Comparison of ENCODE assay signal across 17 cellular contexts in genomic region chr17:281365-281999, GRCh38.
DNase-seq lines count a peak whose midpoint lies in the region; TF ChIP-seq lines count a peak whose summit lies in the region.
"Had no signal": no experiment of that assay in that cellular context is flagged by ENCODE, and none has a peak within 500 bp of the region (broad histone marks: within the 10 kb centered on the region; RNA-seq: fewer than 3 reads in every experiment).

No MANE protein-coding gene starts in this region.

- H3K27me3 ChIP-seq in Peyer's patch = no peaks in the 10 kb centered on the region

- CTCF ChIA-PET in activated CD4-positive, alpha-beta T cell treated with anti-CD3 and anti-CD28 coated beads, Interleukin-2, amount 10 ng/mL, durations not matched to agents 7 days and 5 days (lab: Charles Lee) = interaction anchor here (0.7 kb wide), 1 partner anchor 102 kb away, joined by 3 read pairs; no protein-coding TSS in a partner anchor

- no peaks in the 10 kb centered on the region for H3K36me3 Mint-ChIP-seq in activated CD4-positive, alpha-beta T cell treated with anti-CD3 and anti-CD28 coated beads, Interleukin-2, amount 10 ng/mL, durations not matched to agents 7 days and 5 days (ENCODE audit: low read depth)
- peaks cover 45% of the 10 kb centered on the region for H3K36me3 Mint-ChIP-seq in nephron progenitor cell (ENCODE audit: low read depth)
- H3K36me3 Mint-ChIP-seq in type B pancreatic cell = peaks cover 10% of the 10 kb centered on the region
- H3K36me3 Mint-ChIP-seq: CD8-positive, alpha-beta memory T cell had no signal

- no peaks in the 10 kb centered on the region for H3K9me3 ChIP-seq in Peyer's patch

- H3K36me3 ChIP-seq in Peyer's patch = peaks cover 0 to 6% (median 0%) of the 10 kb centered on the region in 3 donors

- no peaks in the 10 kb centered on the region for H3K27me3 Mint-ChIP-seq in activated CD4-positive, alpha-beta T cell treated with anti-CD3 and anti-CD28 coated beads, Interleukin-2, amount 10 ng/mL, durations not matched to agents 7 days and 5 days
- H3K27me3 Mint-ChIP-seq in nephron progenitor cell (ENCODE audit: low read depth, poor library complexity) = peaks cover 14% of the 10 kb centered on the region
- H3K27me3 Mint-ChIP-seq in type B pancreatic cell = no peaks in the 10 kb centered on the region

- H3K9me3 Mint-ChIP-seq in activated CD4-positive, alpha-beta T cell treated with anti-CD3 and anti-CD28 coated beads, Interleukin-2, amount 10 ng/mL, durations not matched to agents 7 days and 5 days = no peaks in the 10 kb centered on the region
- H3K9me3 Mint-ChIP-seq in nephron progenitor cell = peaks cover 36% of the 10 kb centered on the region
- no peaks in the 10 kb centered on the region for H3K9me3 Mint-ChIP-seq in type B pancreatic cell
- H3K9me3 Mint-ChIP-seq: CD8-positive, alpha-beta memory T cell had no signal

- POLR2A ChIA-PET in activated CD4-positive, alpha-beta T cell treated with anti-CD3 and anti-CD28 coated beads, Interleukin-2, amount 10 ng/mL, durations not matched to agents 7 days and 5 days (lab: Charles Lee) = no interaction called here

- TF ChIP-seq CTCF in Peyer's patch (IDR thresholded peaks at IDR 0.05) (no peak), nephron progenitor cell (IDR thresholded peaks at IDR 0.05) (no peak), type B pancreatic cell (conservative IDR thresholded peaks at IDR 0.05) (no peak)

- H3K4me3 Mint-ChIP-seq in activated CD4-positive, alpha-beta T cell treated with anti-CD3 and anti-CD28 coated beads, Interleukin-2, amount 10 ng/mL, durations not matched to agents 7 days and 5 days = no peak overlapping the region
- no peak overlapping the region for H3K4me3 Mint-ChIP-seq in nephron progenitor cell
- no peak overlapping the region for H3K4me3 Mint-ChIP-seq in type B pancreatic cell
- H3K4me3 Mint-ChIP-seq: CD8-positive, alpha-beta memory T cell had no signal

- no peaks in the 10 kb centered on the region for H3K4me1 Mint-ChIP-seq in activated CD4-positive, alpha-beta T cell treated with anti-CD3 and anti-CD28 coated beads, Interleukin-2, amount 10 ng/mL, durations not matched to agents 7 days and 5 days
- H3K4me1 Mint-ChIP-seq in nephron progenitor cell (peaks cover 26% of the 10 kb centered on the region), type B pancreatic cell (ENCODE audit: unreplicated experiment) (peaks cover 22% of the 10 kb centered on the region)
- H3K4me1 Mint-ChIP-seq: CD8-positive, alpha-beta memory T cell had no signal

- H3K27ac ChIP-seq in Peyer's patch = no peak overlapping the region
- H3K27ac ChIP-seq: GM23248 had no signal

- DNase-seq in activated CD4-positive, alpha-beta T cell treated with anti-CD3 and anti-CD28 coated beads, Interleukin-2, amount 10 ng/mL, durations not matched to agents 7 days and 5 days = peak; percentile 1
- no peak for DNase-seq in activated CD4-positive, alpha-beta T cell treated with anti-CD3 and anti-CD28 coated beads, Interleukin-2, amount 50 U/mL, for 4 hours
- DNase-seq in Peyer's patch = peak in 2 of 3 donors; percentile 27 to 32
- DNase-seq in nephron progenitor cell = no peak
- DNase-seq in type B pancreatic cell (ENCODE audit: extremely low spot score, unreplicated experiment) = peak; percentile 52
- DNase-seq in NCI-H2196 treated with DMSO at 0.1 percent for 48 hours (lab: John Stamatoyannopoulos, UW; ENCODE audit: unreplicated experiment) = no peak
- DNase-seq in activated CD8-positive, alpha-beta memory T cell treated with anti-CD3 and anti-CD28 coated beads, Interleukin-2, amount 50 U/mL, for 4 hours = no peak
- no peak for DNase-seq in midbrain (lab: John Stamatoyannopoulos, UW)
- DNase-seq: 8988T, GDM1, GM23248, HCEC 1CT, NCI-H1930, NCI-H446 treated with DMSO at 0.1 percent for 48 hours, OCI-M1, RPMI8226 had no signal

- no peak overlapping the region for H3K4me3 ChIP-seq in Peyer's patch
- H3K4me3 ChIP-seq: GM23248 had no signal

- TF ChIP-seq POLR2A in Peyer's patch (IDR thresholded peaks at IDR 0.05) = no peak

- H3K4me1 ChIP-seq in Peyer's patch = no peaks in the 10 kb centered on the region

- H3K27ac Mint-ChIP-seq in activated CD4-positive, alpha-beta T cell treated with anti-CD3 and anti-CD28 coated beads, Interleukin-2, amount 10 ng/mL, durations not matched to agents 7 days and 5 days = no peak overlapping the region
- H3K27ac Mint-ChIP-seq in nephron progenitor cell = peak overlapping the region; percentile 56
- no peak overlapping the region for H3K27ac Mint-ChIP-seq in type B pancreatic cell
- H3K27ac Mint-ChIP-seq: CD8-positive, alpha-beta memory T cell had no signal

Comparison
In these comparisons a context has a peak if more than half of its experiments do, and no peak if none do; other contexts are left out.
1. DNase-seq: peak in activated CD4-positive, alpha-beta T cell treated with anti-CD3 and anti-CD28 coated beads, Interleukin-2, amount 10 ng/mL, durations not matched to agents 7 days and 5 days (single experiment), Peyer's patch (2 of 3) and type B pancreatic cell (single experiment); none in activated CD4-positive, alpha-beta T cell treated with anti-CD3 and anti-CD28 coated beads, Interleukin-2, amount 50 U/mL, for 4 hours (0 of 2), nephron progenitor cell (single experiment), NCI-H2196 treated with DMSO at 0.1 percent for 48 hours (single experiment), activated CD8-positive, alpha-beta memory T cell treated with anti-CD3 and anti-CD28 coated beads, Interleukin-2, amount 50 U/mL, for 4 hours (single experiment) and midbrain (single experiment).